ENCODE assay signal across 8 cellular contexts in the genomic region with DNA sequence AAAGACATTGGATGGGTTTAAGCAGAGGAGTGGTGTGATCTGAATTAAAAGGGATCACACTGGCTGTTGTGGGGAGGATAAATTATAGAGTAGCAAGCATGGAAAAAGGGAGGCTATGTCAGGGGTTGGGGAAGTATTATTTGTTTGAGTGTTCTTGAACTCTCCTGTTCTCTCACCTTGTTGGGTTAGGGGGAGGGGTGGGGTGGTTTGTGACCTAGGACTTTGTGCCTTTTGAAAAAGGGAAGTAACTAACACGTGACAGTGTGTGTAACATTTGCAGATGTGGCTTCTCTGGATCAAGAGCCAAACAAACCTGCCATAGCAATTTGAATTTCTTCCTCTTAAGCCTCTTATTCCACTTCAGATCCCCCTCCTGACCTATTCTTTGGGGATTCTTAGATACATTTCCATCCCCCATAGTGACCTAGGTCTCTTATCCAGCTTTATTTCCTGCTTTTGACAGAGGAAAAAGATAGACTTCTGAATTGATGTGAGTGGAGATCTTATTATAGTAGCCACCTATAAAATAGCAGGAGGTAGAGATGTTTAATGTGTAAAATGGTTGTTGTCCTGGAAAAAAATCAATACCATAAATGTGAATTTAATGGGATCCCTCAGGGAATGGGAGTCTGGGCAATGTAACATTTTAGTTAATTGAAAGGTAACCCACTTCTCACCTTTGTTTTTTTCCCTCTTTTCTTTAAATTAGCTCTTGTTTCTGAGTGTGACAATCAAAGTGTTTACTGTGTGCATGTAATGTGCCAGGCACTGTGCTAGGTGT.
A peak's percentile ranks its signal among the peaks of the same experiment; 100 is the strongest.
DNase-seq lines count a peak whose midpoint lies in the region; ATAC-seq, FAIRE-seq and TF ChIP-seq lines count a peak whose summit lies in the region.

No MANE protein-coding gene starts in this region.

- WGBS in HepG2 (ENCODE audit: low lambda C conversion rate): 0% methylated on average over 1 of the region's 1 CpG

- no peak overlapping the region for H3K4me3 Mint-ChIP-seq in HFFc6
- peak overlapping the region in 1 of 2 donors; percentile 2 for H3K4me3 Mint-ChIP-seq in activated T-cell treated with anti-CD3 and anti-CD28 coated beads, Interleukin-2, amount 50 U/mL, for 72 hours

- TF ChIP-seq EP300 in HepG2 (IDR thresholded peaks at IDR 0.05; ENCODE audit: low read depth in 2 of 2, low read length in 2 of 2) (peak in 1 of 2 experiments; percentile 82; a peak in 2 of 4 replicates), HepG2 (CRISPR knock-in tag; IDR thresholded peaks at IDR 0.05; ENCODE audit: borderline replicate concordance) (peak; percentile 42; the same call in 1 of the 2 replicates)

- DNase-seq in NCI-H2029 (lab: John Stamatoyannopoulos, UW): peak; percentile 35
- peak; percentile 82 for DNase-seq in HepG2 (ENCODE audit: low spot score)
- no peak for DNase-seq in HFFc6
- no peak for DNase-seq in HuH-7.5 (ENCODE audit: low spot score)
- DNase-seq in activated T-cell treated with anti-CD3 and anti-CD28 coated beads, Interleukin-2, amount 50 U/mL, for 72 hours: no peak
- no peak for DNase-seq in epidermal melanocyte (ENCODE audit: insufficient read length, low spot score)

- TF ChIP-seq CTCF in HepG2 (CRISPR knock-in tag; IDR thresholded peaks at IDR 0.05): no peak
- TF ChIP-seq CTCF in HFFc6 (IDR thresholded peaks at IDR 0.05): no peak

- no peaks in the 10 kb centered on the region for H3K36me3 ChIP-seq in HepG2 (replicated peaks in 1 of 2; ENCODE audit: control insufficient read depth in 1 of 2, insufficient read depth in 2 of 2, low read length in 2 of 2)

- peaks cover 3% of the 10 kb centered on the region for H3K79me2 ChIP-seq in HepG2 (ENCODE audit: insufficient read depth, low read length)

- H3K27me3 ChIP-seq in HepG2 (ENCODE audit: control insufficient read depth in 1 of 2, insufficient read depth in 2 of 2, low read length in 2 of 2): no peaks in the 10 kb centered on the region

- H2AFZ ChIP-seq in HepG2 (ENCODE audit: low read length): no peak overlapping the region

- intact Hi-C loops in HepG2 (cut with micrococcal nuclease; ENCODE audit: unreplicated experiment): no loop called here

- peak; percentile 94 for FAIRE-seq in HepG2 (lab: Jason Lieb, UNC)

- H3K36me3 Mint-ChIP-seq in HFFc6 (ENCODE audit: low read depth): no peaks in the 10 kb centered on the region
- no peaks in the 10 kb centered on the region for H3K36me3 Mint-ChIP-seq in activated T-cell treated with anti-CD3 and anti-CD28 coated beads, Interleukin-2, amount 50 U/mL, for 72 hours (ENCODE audit: insufficient read depth in 2 of 2)

- H3K27ac Mint-ChIP-seq in HFFc6: no peak overlapping the region
- H3K27ac Mint-ChIP-seq in activated T-cell treated with anti-CD3 and anti-CD28 coated beads, Interleukin-2, amount 50 U/mL, for 72 hours: no peak overlapping the region

- no peaks in the 10 kb centered on the region for H3K9me3 Mint-ChIP-seq in HFFc6
- no peaks in the 10 kb centered on the region for H3K9me3 Mint-ChIP-seq in activated T-cell treated with anti-CD3 and anti-CD28 coated beads, Interleukin-2, amount 50 U/mL, for 72 hours

- in situ Hi-C loops in HepG2 (cut with HindIII; ENCODE audit: extremely low pct_ligation_motif_present, low pct_unique_long_range_greater_than_20kb): loop anchor here (10.0 kb wide), 1 partner anchor 260 kb away; no protein-coding TSS in a partner anchor

- peak overlapping the region; percentile 84 for H3K27ac ChIP-seq in HepG2 (ENCODE audit: extremely low read length, insufficient read depth, low read length)

- peaks cover 29% of the 10 kb centered on the region for H3K4me1 Mint-ChIP-seq in HFFc6 (ENCODE audit: low read depth)
- peaks cover 28% of the 10 kb centered on the region for H3K4me1 Mint-ChIP-seq in activated T-cell treated with anti-CD3 and anti-CD28 coated beads, Interleukin-2, amount 50 U/mL, for 72 hours (ENCODE audit: low read depth)

- H3K9me3 ChIP-seq in HepG2 (ENCODE audit: low read length): no peaks in the 10 kb centered on the region

- no TSS peak for BruUV-seq in HepG2 (replicated peaks; lab: Mats Ljungman, UMichigan)

- H3K4me3 ChIP-seq in HepG2 (replicated peaks in 1 of 3; ENCODE audit: insufficient read depth in 1 of 3, low read depth in 2 of 3, low read length in 3 of 3): no peak overlapping the region

- H3K4me2 ChIP-seq in HepG2 (ENCODE audit: low read depth, low read length): peak overlapping the region; percentile 51

- no peak for TF ChIP-seq RAD21 in HepG2 (CRISPR knock-in tag; IDR thresholded peaks at IDR 0.05)

- ATAC-seq in GM19023 (IDR thresholded peaks at IDR 0.05; ENCODE audit: unreplicated experiment) (peak; percentile 53), HG02759 (IDR thresholded peaks at IDR 0.05; ENCODE audit: unreplicated experiment) (peak; percentile 68), HepG2 (peak; percentile 78)
- no peak for ATAC-seq in activated T-cell treated with anti-CD3 and anti-CD28 coated beads, Interleukin-2, amount 50 U/mL, for 72 hours (replicated peaks in 1 of 2)

- H3K4me1 ChIP-seq in HepG2 (ENCODE audit: insufficient read depth, low read length): peaks cover 59% of the 10 kb centered on the region

- POLR2A ChIA-PET in HepG2 (lab: Yijun Ruan, JAX): interaction anchor here (1.5 kb wide), 1 partner anchor 9 kb away, joined by 6 read pairs; no protein-coding TSS in a partner anchor

- no peaks in the 10 kb centered on the region for H4K20me1 ChIP-seq in HepG2 (ENCODE audit: insufficient read depth, low read length)

- CTCF ChIA-PET in HepG2 (lab: Yijun Ruan, JAX; ENCODE audit: low intra/inter-chr PET ratio, low total read pairs): no interaction called here

- H3K9ac ChIP-seq in HepG2 (ENCODE audit: insufficient read depth, low read depth, low read length): peak overlapping the region; percentile 43; the same call in 1 of the 2 replicates

- no peaks in the 10 kb centered on the region for H3K27me3 Mint-ChIP-seq in HFFc6 (ENCODE audit: insufficient read depth)
- H3K27me3 Mint-ChIP-seq in activated T-cell treated with anti-CD3 and anti-CD28 coated beads, Interleukin-2, amount 50 U/mL, for 72 hours (ENCODE audit: low read depth): peaks cover 24% of the 10 kb centered on the region

- no peak for TF ChIP-seq POLR2A in HepG2 (IDR thresholded peaks at IDR 0.05; ENCODE audit: insufficient read depth in 1 of 2, low read depth in 2 of 2, low read length in 2 of 2)

TF ChIP-seq in HepG2, 621 proteins besides CTCF, POLR2A, EP300 and RAD21 (continues in another document):
- TF ChIP-seq ZNF329 (CRISPR knock-in tag; IDR thresholded peaks at IDR 0.05; ENCODE audit: low read depth): no peak
- TF ChIP-seq, protein P1, sequence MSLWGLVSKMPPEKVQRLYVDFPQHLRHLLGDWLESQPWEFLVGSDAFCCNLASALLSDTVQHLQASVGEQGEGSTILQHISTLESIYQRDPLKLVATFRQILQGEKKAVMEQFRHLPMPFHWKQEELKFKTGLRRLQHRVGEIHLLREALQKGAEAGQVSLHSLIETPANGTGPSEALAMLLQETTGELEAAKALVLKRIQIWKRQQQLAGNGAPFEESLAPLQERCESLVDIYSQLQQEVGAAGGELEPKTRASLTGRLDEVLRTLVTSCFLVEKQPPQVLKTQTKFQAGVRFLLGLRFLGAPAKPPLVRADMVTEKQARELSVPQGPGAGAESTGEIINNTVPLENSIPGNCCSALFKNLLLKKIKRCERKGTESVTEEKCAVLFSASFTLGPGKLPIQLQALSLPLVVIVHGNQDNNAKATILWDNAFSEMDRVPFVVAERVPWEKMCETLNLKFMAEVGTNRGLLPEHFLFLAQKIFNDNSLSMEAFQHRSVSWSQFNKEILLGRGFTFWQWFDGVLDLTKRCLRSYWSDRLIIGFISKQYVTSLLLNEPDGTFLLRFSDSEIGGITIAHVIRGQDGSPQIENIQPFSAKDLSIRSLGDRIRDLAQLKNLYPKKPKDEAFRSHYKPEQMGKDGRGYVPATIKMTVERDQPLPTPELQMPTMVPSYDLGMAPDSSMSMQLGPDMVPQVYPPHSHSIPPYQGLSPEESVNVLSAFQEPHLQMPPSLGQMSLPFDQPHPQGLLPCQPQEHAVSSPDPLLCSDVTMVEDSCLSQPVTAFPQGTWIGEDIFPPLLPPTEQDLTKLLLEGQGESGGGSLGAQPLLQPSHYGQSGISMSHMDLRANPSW (CRISPR knock-in tag; IDR thresholded peaks at IDR 0.05; ENCODE audit: borderline replicate concordance): no peak
- TF ChIP-seq, protein P2, sequence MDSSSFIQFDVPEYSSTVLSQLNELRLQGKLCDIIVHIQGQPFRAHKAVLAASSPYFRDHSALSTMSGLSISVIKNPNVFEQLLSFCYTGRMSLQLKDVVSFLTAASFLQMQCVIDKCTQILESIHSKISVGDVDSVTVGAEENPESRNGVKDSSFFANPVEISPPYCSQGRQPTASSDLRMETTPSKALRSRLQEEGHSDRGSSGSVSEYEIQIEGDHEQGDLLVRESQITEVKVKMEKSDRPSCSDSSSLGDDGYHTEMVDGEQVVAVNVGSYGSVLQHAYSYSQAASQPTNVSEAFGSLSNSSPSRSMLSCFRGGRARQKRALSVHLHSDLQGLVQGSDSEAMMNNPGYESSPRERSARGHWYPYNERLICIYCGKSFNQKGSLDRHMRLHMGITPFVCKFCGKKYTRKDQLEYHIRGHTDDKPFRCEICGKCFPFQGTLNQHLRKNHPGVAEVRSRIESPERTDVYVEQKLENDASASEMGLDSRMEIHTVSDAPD (CRISPR knock-in tag; IDR thresholded peaks at IDR 0.05): no peak
- TF ChIP-seq, protein P3, sequence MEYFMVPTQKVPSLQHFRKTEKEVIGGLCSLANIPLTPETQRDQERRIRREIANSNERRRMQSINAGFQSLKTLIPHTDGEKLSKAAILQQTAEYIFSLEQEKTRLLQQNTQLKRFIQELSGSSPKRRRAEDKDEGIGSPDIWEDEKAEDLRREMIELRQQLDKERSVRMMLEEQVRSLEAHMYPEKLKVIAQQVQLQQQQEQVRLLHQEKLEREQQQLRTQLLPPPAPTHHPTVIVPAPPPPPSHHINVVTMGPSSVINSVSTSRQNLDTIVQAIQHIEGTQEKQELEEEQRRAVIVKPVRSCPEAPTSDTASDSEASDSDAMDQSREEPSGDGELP (IDR thresholded peaks at IDR 0.05; ENCODE audit: borderline replicate concordance, low read depth): 0 out of 2 replicates have a peak, but pooled peaks have one; percentile 13
- TF ChIP-seq SALL1 (CRISPR knock-in tag; IDR thresholded peaks at IDR 0.05): peak; percentile 31; the same call in 1 of the 2 replicates
- no peak for TF ChIP-seq ZNF556 (CRISPR knock-in tag; IDR thresholded peaks at IDR 0.05; ENCODE audit: borderline replicate concordance)
- no peak for TF ChIP-seq RARG (CRISPR knock-in tag; IDR thresholded peaks at IDR 0.05; ENCODE audit: low read depth)
- TF ChIP-seq HHEX (CRISPR knock-in tag; IDR thresholded peaks at IDR 0.05): no peak; the same call in 1 of the 2 replicates
- no peak for TF ChIP-seq ZNF274 (CRISPR knock-in tag; IDR thresholded peaks at IDR 0.05)
- no peak for TF ChIP-seq ZNF816 (CRISPR knock-in tag; IDR thresholded peaks at IDR 0.05; ENCODE audit: borderline replicate concordance)
- no peak for TF ChIP-seq HNRNPUL1 (IDR thresholded peaks at IDR 0.05; ENCODE audit: low read depth, low read length)

Comparison
In these comparisons a context has a peak if more than half of its experiments do, and no peak if none do; other contexts are left out.
1. ATAC-seq: peak in GM19023 (single experiment), HG02759 (single experiment) and HepG2 (single experiment); none in activated T-cell treated with anti-CD3 and anti-CD28 coated beads, Interleukin-2, amount 50 U/mL, for 72 hours (0 of 2).
2. DNase-seq: peak in NCI-H2029 (single experiment) and HepG2 (single experiment); none in HFFc6 (single experiment), HuH-7.5 (single experiment), activated T-cell treated with anti-CD3 and anti-CD28 coated beads, Interleukin-2, amount 50 U/mL, for 72 hours (0 of 2) and epidermal melanocyte (single experiment).